ENCODE assay signal across 16 cellular contexts in the genomic region with DNA sequence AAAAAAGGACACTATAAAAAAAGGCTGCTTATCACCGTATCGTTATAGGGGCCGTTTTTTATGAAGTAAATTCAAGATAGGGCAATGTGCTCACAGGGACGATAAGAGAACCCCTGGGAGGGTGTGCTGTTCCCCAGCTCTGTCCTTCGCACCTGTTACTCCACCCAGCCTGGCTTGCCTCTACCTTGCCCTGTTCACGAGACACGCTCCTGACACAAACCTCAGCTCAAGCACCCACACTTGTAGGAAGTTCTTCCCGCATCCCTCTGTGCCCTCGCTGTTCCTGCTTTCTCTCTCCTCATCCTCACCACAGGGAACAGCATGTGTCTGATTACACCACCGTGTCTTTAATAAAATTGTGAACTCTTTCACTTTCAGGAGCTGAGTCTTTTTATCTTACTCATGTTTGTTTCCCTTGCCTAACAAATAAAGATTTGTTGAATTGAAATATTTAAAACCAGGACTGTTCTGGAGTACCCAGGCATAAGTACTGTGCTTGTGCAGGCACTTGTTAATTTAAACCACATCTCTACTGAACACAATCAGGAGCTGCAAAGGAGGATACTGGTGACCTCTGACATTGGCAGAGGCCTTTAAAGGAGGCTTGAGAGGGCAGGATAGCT. TPM values are rescaled to one million over a fixed set of nuclear protein-coding genes. Genes with fewer than 3 reads are reported as not detected.
A peak's percentile ranks its signal among the peaks of the same experiment; 100 is the strongest.
DNase-seq lines count a peak whose midpoint lies in the region; ATAC-seq, FAIRE-seq and TF ChIP-seq lines count a peak whose summit lies in the region.
"Had no signal": no experiment of that assay in that cellular context is flagged by ENCODE, and none has a peak within 500 bp of the region (broad histone marks: within the 10 kb centered on the region; RNA-seq: fewer than 3 reads in every experiment).

No MANE protein-coding gene starts in this region.

- no peaks in the 10 kb centered on the region for H3K27me3 ChIP-seq in Karpas-422 (ENCODE audit: low read length)
- H3K27me3 ChIP-seq in GM12878 (replicated peaks in 1 of 2; ENCODE audit: control insufficient read depth in 2 of 2, insufficient read depth in 2 of 2, low read length in 1 of 2), result no peaks in the 10 kb centered on the region

- H4K20me1 ChIP-seq in Karpas-422 (ENCODE audit: insufficient read depth, low read depth, low read length) (no peaks in the 10 kb centered on the region), GM12878 (ENCODE audit: control insufficient read depth, insufficient read depth) (no peaks in the 10 kb centered on the region)

- DNase-seq in Karpas-422 (peak; percentile 28), GM12878 (ENCODE audit: low read depth, low spot score) (no peak), osteocyte (ENCODE audit: extremely low spot score, unreplicated experiment) (peak; percentile 53), mesenteric fat pad (ENCODE audit: low spot score) (no peak)
- no peak for DNase-seq in activated CD4-positive, alpha-beta memory T cell treated with anti-CD3 and anti-CD28 coated beads for 36 hours
- DNase-seq: C1 segment of cervical spinal cord; Caco-2; CD8-positive, alpha-beta T cell; DMS153; DND-41; GM23248; H7; HCEC 1CT had no signal

- H3K36me3 Mint-ChIP-seq in osteocyte (ENCODE audit: unreplicated experiment), result peaks cover 53% of the 10 kb centered on the region
- H3K36me3 Mint-ChIP-seq in activated CD4-positive, alpha-beta memory T cell treated with anti-CD3 and anti-CD28 coated beads for 36 hours, result no peaks in the 10 kb centered on the region
- H3K36me3 Mint-ChIP-seq: CD8-positive, alpha-beta T cell had no signal

- no peak for TF ChIP-seq EP300 in GM12878 (IDR thresholded peaks at IDR 0.05; ENCODE audit: borderline replicate concordance in 1 of 2, control insufficient read depth in 1 of 2, low read depth in 2 of 2, low read length in 2 of 2)

- no peak overlapping the region for H3K4me3 Mint-ChIP-seq in osteocyte (ENCODE audit: unreplicated experiment)
- no peak overlapping the region for H3K4me3 Mint-ChIP-seq in activated CD4-positive, alpha-beta memory T cell treated with anti-CD3 and anti-CD28 coated beads for 36 hours
- H3K4me3 Mint-ChIP-seq: CD8-positive, alpha-beta T cell had no signal

- WGBS in GM12878 (ENCODE audit: insufficient coverage, insufficient replicate concordance, low lambda C conversion rate, missing lambda C conversion rate), result 75% methylated on average over 10 of the region's 10 CpGs

- intact Hi-C loops in GM12878 (cut with micrococcal nuclease; ENCODE audit: unreplicated experiment), result no loop called here
- intact Hi-C loops in activated CD4-positive, alpha-beta memory T cell treated with anti-CD3 and anti-CD28 coated beads for 36 hours (cut with micrococcal nuclease), result no loop called here

- CTCF ChIA-PET in GM12878 (lab: Yijun Ruan, JAX), result interaction anchor here (0.7 to 3.9 kb wide), 6 partner anchors 10 to 412 kb away, joined by 3 to 20 read pairs (median 3); no protein-coding TSS in a partner anchor
- CTCF ChIA-PET in activated CD4-positive, alpha-beta memory T cell treated with anti-CD3 and anti-CD28 coated beads for 36 hours (lab: Charles Lee), result interaction anchor here (0.8 kb wide), 1 partner anchor 171 kb away, joined by 3 read pairs; no protein-coding TSS in a partner anchor

- H3K9me3 ChIP-seq in Karpas-422 (ENCODE audit: low read length) (no peaks in the 10 kb centered on the region), GM12878 (replicated peaks; ENCODE audit: control insufficient read depth, insufficient read depth, low read length) (no peaks in the 10 kb centered on the region)
- H3K9me3 ChIP-seq: Caco-2 had no signal

- in situ Hi-C loops in GM12878 (cut with MboI), result no loop called here

- H3K27me3 Mint-ChIP-seq in osteocyte (ENCODE audit: unreplicated experiment), result no peaks in the 10 kb centered on the region
- no peaks in the 10 kb centered on the region for H3K27me3 Mint-ChIP-seq in activated CD4-positive, alpha-beta memory T cell treated with anti-CD3 and anti-CD28 coated beads for 36 hours

- peaks cover 2% of the 10 kb centered on the region for H3K4me1 Mint-ChIP-seq in osteocyte (ENCODE audit: unreplicated experiment)
- no peaks in the 10 kb centered on the region for H3K4me1 Mint-ChIP-seq in activated CD4-positive, alpha-beta memory T cell treated with anti-CD3 and anti-CD28 coated beads for 36 hours (ENCODE audit: low read depth)

- RAD21 ChIA-PET in GM12878 (lab: Charles Lee; ENCODE audit: unreplicated experiment), result interaction anchor here (1.0 kb wide), 1 partner anchor 10 kb away, joined by 3 read pairs; no protein-coding TSS in a partner anchor

- H3K9ac ChIP-seq in Karpas-422 (ENCODE audit: low read length) (no peak overlapping the region), GM12878 (ENCODE audit: control insufficient read depth, insufficient read depth, low read length) (no peak overlapping the region)
- H3K9ac ChIP-seq: GM23248 had no signal

- no peak overlapping the region for H3K27ac ChIP-seq in Karpas-422 (ENCODE audit: low read length)
- H3K27ac ChIP-seq in GM12878 (ENCODE audit: control insufficient read depth, insufficient read depth), result no peak overlapping the region
- H3K27ac ChIP-seq: GM23248 had no signal

- H3K9me2 ChIP-seq in Karpas-422 (replicated peaks; ENCODE audit: insufficient read depth, low read length), result no peaks in the 10 kb centered on the region

- SMC1A ChIA-PET in GM12878 (lab: Charles Lee; ENCODE audit: uncharacterized antibody, unreplicated experiment), result interaction anchor here (1.0 to 1.9 kb wide), 2 partner anchors 16 to 122 kb away, joined by 3 to 6 read pairs; no protein-coding TSS in a partner anchor

- no peak for FAIRE-seq in GM12878 (lab: Jason Lieb, UNC)
- FAIRE-seq: GM19239, H1 had no signal

- H3K4me3 ChIP-seq in Karpas-422 (ENCODE audit: low read length), result no peak overlapping the region
- H3K4me3 ChIP-seq in GM12878, result no peak overlapping the region
- H3K4me3 ChIP-seq: GM23248 had no signal

- H3K4me1 ChIP-seq in Karpas-422 (ENCODE audit: low read length) (no peaks in the 10 kb centered on the region), GM12878 (ENCODE audit: control insufficient read depth, insufficient read depth, low read length) (no peaks in the 10 kb centered on the region)
- H3K4me1 ChIP-seq: Caco-2 had no signal

- no peak overlapping the region for H3K27ac Mint-ChIP-seq in osteocyte (ENCODE audit: unreplicated experiment)
- no peak overlapping the region for H3K27ac Mint-ChIP-seq in activated CD4-positive, alpha-beta memory T cell treated with anti-CD3 and anti-CD28 coated beads for 36 hours
- H3K27ac Mint-ChIP-seq: CD8-positive, alpha-beta T cell had no signal

- no peak for TF ChIP-seq RAD21 in GM12878 (IDR thresholded peaks at IDR 0.05; ENCODE audit: insufficient read depth, low read depth, low read length)

- H3K4me2 ChIP-seq in Karpas-422 (ENCODE audit: low read depth, low read length, poor library complexity, severe bottlenecking) (no peak overlapping the region), GM12878 (ENCODE audit: control insufficient read depth, insufficient read depth) (no peak overlapping the region)

- no TSS peak for BruUV-seq in GM12878 (replicated peaks; lab: Mats Ljungman, UMichigan)

- ATAC-seq in GM12878 (no peak), HG02885 (IDR thresholded peaks at IDR 0.05; ENCODE audit: poor library complexity, unreplicated experiment) (no peak)
- ATAC-seq: CD8-positive, alpha-beta T cell had no signal

- no peak overlapping the region for H2AFZ ChIP-seq in Karpas-422 (ENCODE audit: low read length)
- no peak overlapping the region for H2AFZ ChIP-seq in GM12878 (ENCODE audit: control insufficient read depth, low read depth, low read length)
- H2AFZ ChIP-seq: GM23248 had no signal

- POLR2A ChIA-PET in GM12878 (lab: Charles Lee), result interaction anchor here (0.6 to 0.7 kb wide), 2 partner anchors 30 to 101 kb away, joined by 3 to 7 read pairs; no protein-coding TSS in a partner anchor
- POLR2A ChIA-PET in activated CD4-positive, alpha-beta memory T cell treated with anti-CD3 and anti-CD28 coated beads for 36 hours (lab: Charles Lee), result interaction anchor here (0.9 kb wide), 1 partner anchor 156 kb away, joined by 3 read pairs; no protein-coding TSS in a partner anchor

- no peaks in the 10 kb centered on the region for H3K36me3 ChIP-seq in Karpas-422 (ENCODE audit: insufficient read depth, low read length)
- H3K36me3 ChIP-seq in GM12878 (ENCODE audit: control insufficient read depth in 2 of 2, insufficient read depth in 2 of 2, low read length in 1 of 2), result no peaks in the 10 kb centered on the region

- H3K79me2 ChIP-seq in Karpas-422 (ENCODE audit: low read length) (no peaks in the 10 kb centered on the region), GM12878 (ENCODE audit: control insufficient read depth, insufficient read depth, low read length) (no peaks in the 10 kb centered on the region)

- TF ChIP-seq POLR2A in GM12878 (IDR thresholded peaks at IDR 0.05; ENCODE audit: low read depth, low read length), result no peak

- H3K9me3 Mint-ChIP-seq in osteocyte (ENCODE audit: unreplicated experiment), result no peaks in the 10 kb centered on the region
- H3K9me3 Mint-ChIP-seq in activated CD4-positive, alpha-beta memory T cell treated with anti-CD3 and anti-CD28 coated beads for 36 hours, result no peaks in the 10 kb centered on the region
- H3K9me3 Mint-ChIP-seq: CD8-positive, alpha-beta T cell had no signal

- TF ChIP-seq CTCF in GM12878 (IDR thresholded peaks at IDR 0.05 in 2 of 3, conservative IDR thresholded peaks at IDR 0.05 in 1 of 3; ENCODE audit: control insufficient read depth in 2 of 3, extremely low read depth in 1 of 3, insufficient read depth in 1 of 3, low read depth in 3 of 3, low read length in 3 of 3), result no peak
- TF ChIP-seq CTCF in osteocyte (IDR thresholded peaks at IDR 0.05), result no peak

RNA-seq across cellular contexts. Expression of a gene that starts 26.0 kb away (rescaled TPM):
- 21.2 and 26.8 TPM in 2 replicates for total RNA-seq in Karpas-422 (2014; rRNA removed; shearing (Covaris generic); ENCODE audit: low replicate concordance)
- total RNA-seq in GM12878 (2013; cell fraction: nucleolus; rRNA removed), result 189 and 198 TPM in 2 replicates
- 23.3 and 23.5 TPM in 2 replicates for total RNA-seq in GM12878 (2014; rRNA removed)
- 21.5 and 22.1 TPM in 2 replicates for total RNA-seq in GM12878 (2014; rRNA removed; fragmentation: Illumina TruSeq; extraction: Trizol)
- total RNA-seq in GM12878 (2021), result 16.6 and 18.0 TPM in 2 replicates
- polyA plus RNA-seq in GM12878 (2011; ENCODE audit: low read depth), result 8.8 TPM
- polyA plus RNA-seq in GM12878 (2011; rRNA removed), result 31.2 and 43.0 TPM in 2 replicates
- 20.8 and 30.2 TPM in 2 replicates for polyA plus RNA-seq in GM12878 (2011; cell fraction: cytosol; rRNA removed)
- polyA plus RNA-seq in GM12878 (2011; cell fraction: nucleus; rRNA removed), result 42.0 and 45.2 TPM in 2 replicates
- 10.9 and 11.9 TPM in 2 replicates for polyA plus RNA-seq in GM12878 (2012)
- polyA plus RNA-seq in GM12878 (2014; fragmentation: Illumina TruSeq; extraction: Trizol), result 17.1 and 19.7 TPM in 2 replicates
- polyA plus RNA-seq in GM12878 (2014; fragmentation: Nextera tagmentation; extraction: Ambion mirVana), result 1 to 10 TPM; 6.0 to 8.0 TPM
- polyA plus RNA-seq in GM12878 (2014; rRNA removed), result 11.9 and 15.4 TPM in 2 replicates
- polyA plus RNA-seq in GM12878 (2016; fragmentation: Nextera tagmentation; extraction: Ambion mirVana), result 10 to 100 TPM; 10.9 to 15.4 TPM
- 68.3 and 84.8 TPM in 2 replicates for polyA minus RNA-seq in GM12878 (2011; rRNA and poly(A)+ RNA removed)
- polyA minus RNA-seq in GM12878 (2011; cell fraction: cytosol; rRNA and poly(A)+ RNA removed), result 15.7 and 16.0 TPM in 2 replicates
- polyA minus RNA-seq in GM12878 (2011; cell fraction: nucleus; rRNA and poly(A)+ RNA removed), result 64.1 and 79.2 TPM in 2 replicates
- total RNA-seq in osteocyte, result 99.2 and 101 TPM in 2 replicates
- total RNA-seq in mesenteric fat pad, result 47.7 TPM
- 10 to 100 TPM; 23.1 to 23.5 TPM for total RNA-seq in activated CD4-positive, alpha-beta memory T cell treated with anti-CD3 and anti-CD28 coated beads for 36 hours

Comparison
In these comparisons a context has a peak if more than half of its experiments do, and no peak if none do; other contexts are left out.
1. DNase-seq: peak in Karpas-422 (single experiment) and osteocyte (single experiment); none in GM12878 (single experiment), mesenteric fat pad (single experiment) and activated CD4-positive, alpha-beta memory T cell treated with anti-CD3 and anti-CD28 coated beads for 36 hours (single experiment).